In genomic region chr19:1955171-1956142, GRCh38 we compare ENCODE assay signal across 17 cellular contexts. TPM values are rescaled to one million over a fixed set of nuclear protein-coding genes. Genes with fewer than 3 reads are reported as not detected.
DNase-seq lines count a peak whose midpoint lies in the region; ATAC-seq and TF ChIP-seq lines count a peak whose summit lies in the region.
"Had no signal": no experiment of that assay in that cellular context is flagged by ENCODE, and none has a peak within 500 bp of the region (broad histone marks: within the 10 kb centered on the region; RNA-seq: fewer than 3 reads in every experiment).

No MANE protein-coding gene starts in this region.

- H3K9me3 ChIP-seq in BLaER1 = peaks cover 18% of the 10 kb centered on the region
- no peaks in the 10 kb centered on the region for H3K9me3 ChIP-seq in CD8-positive, alpha-beta T cell (ENCODE audit: low read length)
- H3K9me3 ChIP-seq in ectodermal cell (ENCODE audit: control insufficient read depth, low read length) = no peaks in the 10 kb centered on the region
- no peaks in the 10 kb centered on the region for H3K9me3 ChIP-seq in neuronal stem cell (replicated peaks in 1 of 2; ENCODE audit: control insufficient read depth in 2 of 2, insufficient read depth in 1 of 2, low read depth in 1 of 2, low read length in 2 of 2)
- H3K9me3 ChIP-seq: BE2C had no signal

- DNase-seq in CD8-positive, alpha-beta T cell = no peak
- DNase-seq in neuronal stem cell (ENCODE audit: low spot score) (no peak), NCI-H1694 treated with DMSO at 0.1 percent for 48 hours (lab: John Stamatoyannopoulos, UW) (no peak), 8988T (no peak), kidney glomerular epithelial cell (lab: John Stamatoyannopoulos, UW) (no peak)
- DNase-seq: BE2C; CD8-positive, alpha-beta memory T cell; DMS79; MV-4-11; NCI-H1930; NCI-H2171 treated with DMSO at 0.1 percent for 48 hours; NCI-H446 treated with DMSO at 0.1 percent for 48 hours; OCI-M1; SHP77 treated with DMSO at 0.1 percent for 48 hours had no signal

- no peak overlapping the region for H4K91ac ChIP-seq in neuronal stem cell (ENCODE audit: low read depth, low read length, poor library complexity)

- peaks cover 94% of the 10 kb centered on the region for H4K20me1 ChIP-seq in BLaER1

- peak overlapping the region; percentile 75 for H3K14ac ChIP-seq in neuronal stem cell (ENCODE audit: low read length)

- POLR2A ChIA-PET in CD8-positive, alpha-beta T cell (lab: Charles Lee) = no interaction called here

- H3K27me3 Mint-ChIP-seq in CD8-positive, alpha-beta T cell (ENCODE audit: low read depth) = no peaks in the 10 kb centered on the region
- H3K27me3 Mint-ChIP-seq: CD8-positive, alpha-beta memory T cell had no signal

- H3K4me3 Mint-ChIP-seq in CD8-positive, alpha-beta T cell = no peak overlapping the region

- H3K36me3 ChIP-seq in BLaER1 (peaks cover 47% of the 10 kb centered on the region), ectodermal cell (ENCODE audit: control insufficient read depth, insufficient read depth, low read length) (peaks cover 3% of the 10 kb centered on the region), neuronal stem cell (replicated peaks in 1 of 2; ENCODE audit: control insufficient read depth in 2 of 2, insufficient read depth in 2 of 2, low read length in 2 of 2) (peaks cover 7 to 42% of the 10 kb centered on the region in 2 donors)
- H3K36me3 ChIP-seq in CD8-positive, alpha-beta T cell (ENCODE audit: insufficient read depth, low read length) = no peaks in the 10 kb centered on the region

- H3K27me3 ChIP-seq in BLaER1 = no peaks in the 10 kb centered on the region
- H3K27me3 ChIP-seq in CD8-positive, alpha-beta T cell (ENCODE audit: insufficient read depth, low read length) = no peaks in the 10 kb centered on the region
- H3K27me3 ChIP-seq in ectodermal cell (ENCODE audit: control insufficient read depth, insufficient read depth, low read length, poor library complexity, severe bottlenecking) = no peaks in the 10 kb centered on the region
- H3K27me3 ChIP-seq in neuronal stem cell (ENCODE audit: control insufficient read depth in 3 of 3, insufficient read depth in 3 of 3, low read depth in 1 of 3, low read length in 3 of 3) = no peaks in the 10 kb centered on the region
- H3K27me3 ChIP-seq: BE2C had no signal

- H4K8ac ChIP-seq in neuronal stem cell (ENCODE audit: low read depth, low read length) = no peak overlapping the region

- H3K4me1 ChIP-seq in BLaER1 (peaks cover 94% of the 10 kb centered on the region), ectodermal cell (ENCODE audit: control insufficient read depth, insufficient read depth, low read length) (peaks cover 23% of the 10 kb centered on the region), neuronal stem cell (ENCODE audit: control insufficient read depth in 2 of 2, insufficient read depth in 1 of 2, low read depth in 1 of 2, low read length in 2 of 2) (peaks cover 0 to 10% of the 10 kb centered on the region in 2 donors)
- H3K4me1 ChIP-seq in CD8-positive, alpha-beta T cell (ENCODE audit: insufficient read depth, low read length) = no peaks in the 10 kb centered on the region
- H3K4me1 ChIP-seq: BE2C had no signal

- peaks cover 19% of the 10 kb centered on the region for H3K36me3 Mint-ChIP-seq in CD8-positive, alpha-beta T cell

- CTCF ChIA-PET in CD8-positive, alpha-beta T cell (lab: Charles Lee) = interaction anchor here (1.2 to 1.6 kb wide), 2 partner anchors 26 to 118 kb away, joined by 3 to 4 read pairs; no protein-coding TSS in a partner anchor

- peak overlapping the region; percentile 23 for H3K18ac ChIP-seq in neuronal stem cell (ENCODE audit: low read length)

- no peak overlapping the region for H3K4ac ChIP-seq in neuronal stem cell (ENCODE audit: low read length)

- H3K4me1 Mint-ChIP-seq in CD8-positive, alpha-beta T cell (ENCODE audit: low read depth) = peaks cover 29% of the 10 kb centered on the region

- H3K27ac ChIP-seq in BLaER1 (peak overlapping the region; percentile 19; the same call in 1 of the 2 replicates), ectodermal cell (ENCODE audit: insufficient read depth, low read depth, low read length, poor library complexity, severe bottlenecking) (peak overlapping the region; percentile 26), neuronal stem cell (replicated peaks; ENCODE audit: low read length) (no peak overlapping the region)
- H3K27ac ChIP-seq in CD8-positive, alpha-beta T cell (ENCODE audit: low read depth, low read length) = no peak overlapping the region

- ATAC-seq in CD8-positive, alpha-beta T cell = no peak
- ATAC-seq: SK-N-SH treated with all-trans-retinoic acid at 6 μM for 48 hours had no signal

- intact Hi-C loops in CD8-positive, alpha-beta T cell (cut with DNase I, micrococcal nuclease) = loop anchor here in 1 of 2 experiments (5.0 kb wide), 1 partner anchor 318 kb away; no protein-coding TSS in a partner anchor

- no peak overlapping the region for H2BK12ac ChIP-seq in neuronal stem cell (ENCODE audit: low read length)

- peaks cover 61% of the 10 kb centered on the region for H3K79me1 ChIP-seq in neuronal stem cell (ENCODE audit: low read depth, low read length)

- no peak overlapping the region for H2AFZ ChIP-seq in neuronal stem cell (ENCODE audit: low read length)

- H3K9me3 Mint-ChIP-seq in CD8-positive, alpha-beta T cell = no peaks in the 10 kb centered on the region

- H3K27ac Mint-ChIP-seq in CD8-positive, alpha-beta T cell = peak overlapping the region; percentile 52

- 85 to 86% methylated on average over 52 of the region's 52 CpGs for WGBS in ectodermal cell, 2 experiments
- no CpG with 5 or more reads among the region's 52 CpGs for WGBS in neuronal stem cell (ENCODE audit: extremely low coverage in 2 of 2, insufficient read length in 2 of 2, insufficient replicate concordance in 1 of 2), 2 donors

- peak overlapping the region; percentile 80 for H3K23ac ChIP-seq in neuronal stem cell (ENCODE audit: low read depth, low read length, poor library complexity)

- H3K4me2 ChIP-seq in BLaER1 (peak overlapping the region; percentile 67), neuronal stem cell (ENCODE audit: insufficient read depth, low read length, poor library complexity, severe bottlenecking) (peak overlapping the region; percentile 2)

- H2BK5ac ChIP-seq in neuronal stem cell (ENCODE audit: low read length) = no peak overlapping the region

- H3K4me3 ChIP-seq in BLaER1 (no peak overlapping the region), ectodermal cell (ENCODE audit: insufficient read depth, low read depth, low read length) (no peak overlapping the region), neuronal stem cell (ENCODE audit: low read length in 2 of 2) (no peak overlapping the region)
- no peak overlapping the region for H3K4me3 ChIP-seq in CD8-positive, alpha-beta T cell (ENCODE audit: low read depth, low read length)

- H2BK15ac ChIP-seq in neuronal stem cell (ENCODE audit: low read length) = no peak overlapping the region

- no peak for TF ChIP-seq CTCF in CD8-positive, alpha-beta T cell (IDR thresholded peaks at IDR 0.05)

- H2AK5ac ChIP-seq in neuronal stem cell (ENCODE audit: low read depth, low read length) = no peak overlapping the region

- 0 out of 2 replicates have a peak overlapping the region, but pooled peaks have one; percentile 8 for H3K9ac ChIP-seq in BLaER1
- no peak overlapping the region for H3K9ac ChIP-seq in neuronal stem cell (ENCODE audit: low read depth, low read length, poor library complexity)

- no peak overlapping the region for H2BK120ac ChIP-seq in neuronal stem cell (ENCODE audit: low read depth, low read length)

RNA-seq across cellular contexts. Expression of gene CSNK1G2, which starts 14.5 kb away (rescaled TPM):
- 100 to 1,000 TPM; 140 to 141 TPM for total RNA-seq in CD8-positive, alpha-beta T cell
- polyA plus RNA-seq in ectodermal cell (2013, experiment 1 of 4) = 127 TPM
- 125 TPM for polyA plus RNA-seq in ectodermal cell (2013, experiment 2 of 4)
- 89.4 TPM for polyA plus RNA-seq in ectodermal cell (2013, experiment 3 of 4)
- 92.9 TPM for polyA plus RNA-seq in ectodermal cell (2013, experiment 4 of 4)
- 162 TPM for polyA plus RNA-seq in neuronal stem cell (2013, experiment 1 of 2)
- polyA plus RNA-seq in neuronal stem cell (2013, experiment 2 of 2) = 157 TPM

RNA-seq across cellular contexts. Expression of gene ADAT3, which starts 50.3 kb away (rescaled TPM):
- total RNA-seq in CD8-positive, alpha-beta T cell = 1 to 10 TPM; 6.4 to 7.3 TPM
- 5.0 TPM for polyA plus RNA-seq in ectodermal cell (2013, experiment 1 of 4)
- 5.0 TPM for polyA plus RNA-seq in ectodermal cell (2013, experiment 2 of 4)
- polyA plus RNA-seq in ectodermal cell (2013, experiment 3 of 4) = 4.2 TPM
- 4.9 TPM for polyA plus RNA-seq in ectodermal cell (2013, experiment 4 of 4)
- 4.4 TPM for polyA plus RNA-seq in neuronal stem cell (2013, experiment 1 of 2)
- 3.8 TPM for polyA plus RNA-seq in neuronal stem cell (2013, experiment 2 of 2)

RNA-seq across cellular contexts. Expression of gene SCAMP4, which starts 50.3 kb away (rescaled TPM):
- 10 to 100 TPM; 18.5 to 19.2 TPM for total RNA-seq in CD8-positive, alpha-beta T cell
- 61.4 TPM for polyA plus RNA-seq in ectodermal cell (2013, experiment 1 of 4)
- 72.6 TPM for polyA plus RNA-seq in ectodermal cell (2013, experiment 2 of 4)
- 53.2 TPM for polyA plus RNA-seq in ectodermal cell (2013, experiment 3 of 4)
- 48.9 TPM for polyA plus RNA-seq in ectodermal cell (2013, experiment 4 of 4)
- 49.3 TPM for polyA plus RNA-seq in neuronal stem cell (2013, experiment 1 of 2)
- polyA plus RNA-seq in neuronal stem cell (2013, experiment 2 of 2) = 49.1 TPM

Comparison
In these comparisons a context has a peak if more than half of its experiments do, and no peak if none do; other contexts are left out.
1. H3K27ac ChIP-seq: peak in BLaER1 (single experiment) and ectodermal cell (single experiment); none in CD8-positive, alpha-beta T cell (single experiment) and neuronal stem cell (single experiment).